Comparison of ENCODE assay signal across 18 cellular contexts in the genomic region with DNA sequence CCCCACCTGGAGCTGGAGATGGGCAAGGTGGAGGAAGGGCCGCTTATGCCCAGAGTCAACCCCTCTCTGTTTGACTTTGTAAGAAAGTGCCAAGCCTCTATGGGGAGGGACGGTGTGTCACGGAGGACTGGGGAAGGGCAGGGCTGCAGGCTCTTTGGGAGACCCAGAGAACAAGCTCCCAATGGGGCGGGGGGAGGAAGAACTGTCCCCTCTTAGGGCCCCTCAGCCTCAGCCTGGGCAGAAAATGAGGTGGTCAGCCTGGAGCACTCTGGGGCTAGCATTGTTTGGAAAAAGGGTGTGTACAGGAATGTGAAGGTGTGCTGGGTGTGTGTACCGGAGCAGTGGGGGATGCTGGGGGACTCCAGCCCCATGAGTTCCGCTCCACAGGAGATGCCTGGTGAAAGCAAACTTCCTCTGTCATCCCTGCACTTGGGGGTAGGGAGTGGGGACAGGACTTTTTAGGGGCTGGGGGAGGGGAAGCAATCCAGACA. TPM values are rescaled to one million over a fixed set of nuclear protein-coding genes. Genes with fewer than 3 reads are reported as not detected.
A peak's percentile ranks its signal among the peaks of the same experiment; 100 is the strongest.
DNase-seq lines count a peak whose midpoint lies in the region; TF ChIP-seq lines count a peak whose summit lies in the region.
"Had no signal": no experiment of that assay in that cellular context is flagged by ENCODE, and none has a peak within 500 bp of the region (broad histone marks: within the 10 kb centered on the region; RNA-seq: fewer than 3 reads in every experiment).

No MANE protein-coding gene starts in this region.

- peak overlapping the region; percentile 93 for H3K27ac ChIP-seq in muscle layer of duodenum (ENCODE audit: low read length)
- no peak overlapping the region for H3K27ac ChIP-seq in caudate nucleus (ENCODE audit: low read depth, low read length)
- H3K27ac ChIP-seq in tibial nerve: peak overlapping the region in 1 of 4 donors; percentile 75

- no peak for TF ChIP-seq EP300 in tibial nerve (IDR thresholded peaks at IDR 0.05)

- no peak overlapping the region for H2AFZ ChIP-seq in Loucy (ENCODE audit: low read length)

- H3K79me2 ChIP-seq in Loucy (ENCODE audit: insufficient read depth, low read length): no peaks in the 10 kb centered on the region

- DNase-seq in Caki2 (ENCODE audit: low read depth) (peak; percentile 43), epithelial cell of proximal tubule (ENCODE audit: low read depth) (no peak), GM19238 (ENCODE audit: insufficient read length, low spot score) (no peak), caudate nucleus (lab: John Stamatoyannopoulos, UW) (no peak), tibial nerve (ENCODE audit: low spot score in 2 of 2) (no peak), cerebellar nuclear complex (lab: John Stamatoyannopoulos, UW) (no peak)
- DNase-seq: dermis blood vessel endothelial cell, foreskin keratinocyte, NCI-H1436, NCI-H510A treated with DMSO at 0.1 percent for 48 hours, T1000, testis had no signal

- H3K9me2 ChIP-seq in Loucy (replicated peaks; ENCODE audit: low read depth, low read length): no peaks in the 10 kb centered on the region

- no peaks in the 10 kb centered on the region for H4K20me1 ChIP-seq in Loucy (ENCODE audit: insufficient read depth, low read length, poor library complexity, severe bottlenecking)

- no peaks in the 10 kb centered on the region for H3K27me3 ChIP-seq in Loucy (ENCODE audit: insufficient read depth, low read length, poor library complexity, severe bottlenecking)
- no peaks in the 10 kb centered on the region for H3K27me3 ChIP-seq in muscle layer of duodenum (ENCODE audit: low read depth, low read length)
- peaks cover 0 to 62% of the 10 kb centered on the region in 2 donors for H3K27me3 ChIP-seq in tibial nerve
- H3K27me3 ChIP-seq: foreskin keratinocyte, testis had no signal

- no peak overlapping the region for H3K4me2 ChIP-seq in Loucy (ENCODE audit: low read depth, low read length, poor library complexity, severe bottlenecking)

- H3K4me3 ChIP-seq in Loucy (ENCODE audit: low read length, poor library complexity, severe bottlenecking) (no peak overlapping the region), epithelial cell of proximal tubule (ENCODE audit: low read depth, low read length) (peak overlapping the region; percentile 66), muscle layer of duodenum (ENCODE audit: low read depth in 1 of 2, low read length in 2 of 2) (no peak overlapping the region), tibial nerve (no peak overlapping the region)
- H3K4me3 ChIP-seq: testis had no signal

- no peaks in the 10 kb centered on the region for H3K36me3 ChIP-seq in Loucy (ENCODE audit: insufficient read depth, low read length)
- H3K36me3 ChIP-seq in muscle layer of duodenum (ENCODE audit: control insufficient read depth in 1 of 2, insufficient read depth in 2 of 2, low read length in 2 of 2): no peaks in the 10 kb centered on the region
- no peaks in the 10 kb centered on the region for H3K36me3 ChIP-seq in tibial nerve

- TF ChIP-seq CTCF in Loucy (conservative IDR thresholded peaks at IDR 0.05; ENCODE audit: low read length): no peak
- no peak for TF ChIP-seq CTCF in epithelial cell of proximal tubule (conservative IDR thresholded peaks at IDR 0.05; ENCODE audit: low read depth, low read length)
- no peak for TF ChIP-seq CTCF in tibial nerve (IDR thresholded peaks at IDR 0.05)

- H3K9me3 ChIP-seq in Loucy (ENCODE audit: insufficient read depth, low read depth, low read length) (no peaks in the 10 kb centered on the region), muscle layer of duodenum (ENCODE audit: control insufficient read depth in 1 of 2, low read length in 2 of 2) (no peaks in the 10 kb centered on the region), tibial nerve (no peaks in the 10 kb centered on the region)
- H3K9me3 ChIP-seq: testis had no signal

- H3F3A ChIP-seq in Loucy (ENCODE audit: low read depth): no peaks in the 10 kb centered on the region

- no peak for TF ChIP-seq POLR2A in tibial nerve (IDR thresholded peaks at IDR 0.05)

- H3K9ac ChIP-seq in Loucy (ENCODE audit: low read depth, low read length, poor library complexity, severe bottlenecking): peak overlapping the region; percentile 24

- in situ Hi-C loops in Caki2 (cut with HindIII; ENCODE audit: low pct_unique_long_range_greater_than_20kb, low sequenced_read_pairs): no loop called here

- WGBS in tibial nerve, 2 donors: 82 to 83% methylated on average over 6 of the region's 6 CpGs

- H3K4me1 ChIP-seq in Loucy (ENCODE audit: insufficient read depth, low read length, poor library complexity, severe bottlenecking) (peaks cover 65% of the 10 kb centered on the region), muscle layer of duodenum (ENCODE audit: control insufficient read depth in 1 of 2, insufficient read depth in 2 of 2, low read length in 2 of 2) (peaks cover 0 to 11% of the 10 kb centered on the region in 2 donors), tibial nerve (peaks cover 0 to 20% (median 13%) of the 10 kb centered on the region in 4 donors)

RNA-seq across cellular contexts. Expression of a gene that starts 1.2 kb away (rescaled TPM):
- total RNA-seq in Caki2 (2014; rRNA removed; shearing (Covaris generic); ENCODE audit: low replicate concordance): 33.3 and 48.7 TPM in 2 replicates
- total RNA-seq in epithelial cell of proximal tubule (84.0 and 191 TPM in 2 replicates), tibial nerve (not detected)
- total RNA-seq: HT1080 had no signal

RNA-seq across cellular contexts. Expression of a gene that starts 20.7 kb away (rescaled TPM):
- total RNA-seq in Caki2 (2014; rRNA removed; shearing (Covaris generic); ENCODE audit: low replicate concordance): not detected in 2 replicates
- total RNA-seq in epithelial cell of proximal tubule (0.65 TPM in 1 of 2 replicates, not detected in the other), tibial nerve (not detected)
- total RNA-seq: aorta, dermis blood vessel endothelial cell, foreskin keratinocyte, HT1080, left lobe of liver, omental fat pad had no signal

Comparison
In these comparisons a context has a peak if more than half of its experiments do, and no peak if none do; other contexts are left out.
1. RNA of a gene that starts 1.2 kb away (total RNA-seq): 84.0 to 191 TPM in epithelial cell of proximal tubule and 33.3 to 48.7 TPM in Caki2; not detected in tibial nerve; every median in the first group is over 10 times any median in the second.